Comparison of ENCODE assay signal across 35 cellular contexts in the genomic region with DNA sequence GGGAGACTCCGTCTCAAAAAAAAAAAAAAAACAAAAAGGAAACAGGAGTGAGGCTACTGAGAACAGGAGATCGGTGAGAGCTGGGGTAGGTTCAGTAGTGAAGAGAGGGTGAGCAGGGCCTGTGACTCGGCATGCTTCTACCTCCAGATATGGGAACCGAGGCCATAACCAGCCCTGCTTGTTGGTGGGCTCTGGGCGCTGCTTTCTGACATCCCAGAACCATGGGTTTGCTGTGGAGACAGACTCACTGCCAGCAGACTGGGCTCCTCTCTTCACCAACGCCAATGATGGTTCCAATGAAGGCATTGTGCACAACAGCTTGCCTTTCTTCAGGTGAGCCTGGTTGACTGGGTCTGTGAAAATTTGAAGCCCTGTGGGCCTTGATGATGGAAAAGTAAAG. TPM values are rescaled to one million over a fixed set of nuclear protein-coding genes. Genes with fewer than 3 reads are reported as not detected.
"Had no signal": no experiment of that assay in that cellular context is flagged by ENCODE, and none has a peak within 500 bp of the region (broad histone marks: within the 10 kb centered on the region; RNA-seq: fewer than 3 reads in every experiment).

No MANE protein-coding gene starts in this region.

- H3K4me3 Mint-ChIP-seq: activated B cell treated with CpG ODN at 0.5 μM for 24 hours; activated CD4-positive, alpha-beta memory T cell treated with anti-CD3 and anti-CD28 coated beads, Interleukin-2, amount 10 ng/mL, durations not matched to agents 7 days and 5 days; activated naive CD4-positive, alpha-beta T cell treated with anti-CD3 and anti-CD28 coated beads, Interleukin-2, amount 10 ng/mL, durations not matched to agents 7 days and 5 days; activated naive CD8-positive, alpha-beta T cell treated with anti-CD3 and anti-CD28 coated beads, Interleukin-2, amount 50 U/mL, for 24 hours; activated T-cell treated with anti-CD3 and anti-CD28 coated beads, Interleukin-2, amount 50 U/mL, for 24 hours; activated T-cell treated with anti-CD3 and anti-CD28 coated beads, Interleukin-2, amount 50 U/mL, for 72 hours; dendritic cell treated with granulocyte-macrophage colony-stimulating factor and Interleukin-4, amounts not matched to agents 40 ng/mL and 50 ng/mL, for 4 days; endodermal cell; T-helper 17 cell; T-helper 2 cell treated with Interferon-gamma antibody and Interleukin-4, amounts not matched to agents 5 μg/mL and 100 μg/mL, for 36 hours had no signal

- H3K4me3 ChIP-seq: adrenal gland, body of pancreas, breast epithelium, cardiac muscle cell, coronary artery, dorsolateral prefrontal cortex, gastroesophageal sphincter had no signal

- H3K27ac Mint-ChIP-seq: activated B cell treated with CpG ODN at 0.5 μM for 24 hours; activated CD4-positive, alpha-beta memory T cell treated with anti-CD3 and anti-CD28 coated beads, Interleukin-2, amount 10 ng/mL, durations not matched to agents 7 days and 5 days; activated naive CD4-positive, alpha-beta T cell treated with anti-CD3 and anti-CD28 coated beads, Interleukin-2, amount 10 ng/mL, durations not matched to agents 7 days and 5 days; activated naive CD8-positive, alpha-beta T cell treated with anti-CD3 and anti-CD28 coated beads, Interleukin-2, amount 50 U/mL, for 24 hours; activated T-cell treated with anti-CD3 and anti-CD28 coated beads, Interleukin-2, amount 50 U/mL, for 24 hours; activated T-cell treated with anti-CD3 and anti-CD28 coated beads, Interleukin-2, amount 50 U/mL, for 72 hours; dendritic cell treated with granulocyte-macrophage colony-stimulating factor and Interleukin-4, amounts not matched to agents 40 ng/mL and 50 ng/mL, for 4 days; T-helper 17 cell; T-helper 2 cell treated with Interferon-gamma antibody and Interleukin-4, amounts not matched to agents 5 μg/mL and 100 μg/mL, for 36 hours had no signal

- DNase-seq: activated B cell treated with CpG ODN at 0.5 μM for 24 hours; activated CD4-positive, alpha-beta memory T cell treated with anti-CD3 and anti-CD28 coated beads, Interleukin-2, amount 10 ng/mL, durations not matched to agents 7 days and 5 days; activated CD4-positive, alpha-beta T cell treated with anti-CD3 and anti-CD28 coated beads for 48 hours; activated CD8-positive, alpha-beta memory T cell treated with anti-CD3 and anti-CD28 coated beads, Interleukin-2, amount 50 U/mL, for 48 hours; activated gamma-delta T cell; activated naive CD4-positive, alpha-beta T cell; activated naive CD4-positive, alpha-beta T cell treated with anti-CD3 and anti-CD28 coated beads, Interleukin-2, amount 10 ng/mL, durations not matched to agents 7 days and 5 days; activated naive CD8-positive, alpha-beta T cell treated with anti-CD3 and anti-CD28 coated beads, Interleukin-2, amount 50 U/mL, for 24 hours; activated T-cell treated with anti-CD3 and anti-CD28 coated beads for 4 hours; activated T-cell treated with anti-CD3 and anti-CD28 coated beads, Interleukin-2, amount 50 U/mL, for 24 hours; activated T-cell treated with anti-CD3 and anti-CD28 coated beads, Interleukin-2, amount 50 U/mL, for 72 hours; adrenal gland; amygdala; body of pancreas; central memory CD4-positive, alpha-beta T cell; cerebellar nuclear complex; dorsolateral prefrontal cortex; effector memory CD4-positive, alpha-beta T cell; endodermal cell; foreskin melanocyte; T-helper 1 cell; T-helper 17 cell; T1000; WERI-Rb-1 had no signal

- H3K9me3 Mint-ChIP-seq: activated B cell treated with CpG ODN at 0.5 μM for 24 hours; activated CD4-positive, alpha-beta memory T cell treated with anti-CD3 and anti-CD28 coated beads, Interleukin-2, amount 10 ng/mL, durations not matched to agents 7 days and 5 days; activated naive CD4-positive, alpha-beta T cell treated with anti-CD3 and anti-CD28 coated beads, Interleukin-2, amount 10 ng/mL, durations not matched to agents 7 days and 5 days; activated naive CD4-positive, alpha-beta T cell treated with anti-CD3 and anti-CD28 coated beads, Interleukin-2, amount 50 U/mL, for 72 hours; activated naive CD8-positive, alpha-beta T cell treated with anti-CD3 and anti-CD28 coated beads, Interleukin-2, amount 50 U/mL, for 24 hours; activated T-cell treated with anti-CD3 and anti-CD28 coated beads, Interleukin-2, amount 50 U/mL, for 24 hours; activated T-cell treated with anti-CD3 and anti-CD28 coated beads, Interleukin-2, amount 50 U/mL, for 72 hours; dendritic cell treated with granulocyte-macrophage colony-stimulating factor and Interleukin-4, amounts not matched to agents 40 ng/mL and 50 ng/mL, for 4 days; endodermal cell; T-helper 2 cell treated with Interferon-gamma antibody and Interleukin-4, amounts not matched to agents 5 μg/mL and 100 μg/mL, for 36 hours had no signal

- H3K27ac ChIP-seq: adrenal gland, body of pancreas, breast epithelium, cardiac muscle cell, coronary artery, dorsolateral prefrontal cortex, gastroesophageal sphincter, WERI-Rb-1 had no signal

- ATAC-seq: activated CD4-positive, CD25-positive, alpha-beta regulatory T cell treated with anti-CD3 and anti-CD28 coated beads, Interleukin-2, amount 50 U/mL, for 24 hours; activated naive CD4-positive, alpha-beta T cell treated with anti-CD3 and anti-CD28 coated beads, Interleukin-2, amount 50 U/mL, for 72 hours; activated naive CD8-positive, alpha-beta T cell treated with anti-CD3 and anti-CD28 coated beads, Interleukin-2, amount 50 U/mL, for 24 hours; activated T-cell treated with anti-CD3 and anti-CD28 coated beads, Interleukin-2, amount 50 U/mL, for 72 hours; body of pancreas; esophagus mucosa; gastroesophageal sphincter; T-helper 17 cell had no signal

- H3K9me3 ChIP-seq: adrenal gland, body of pancreas, breast epithelium, gastroesophageal sphincter had no signal

- H3K27me3 Mint-ChIP-seq: activated B cell treated with CpG ODN at 0.5 μM for 24 hours; activated CD4-positive, alpha-beta memory T cell treated with anti-CD3 and anti-CD28 coated beads, Interleukin-2, amount 10 ng/mL, durations not matched to agents 7 days and 5 days; activated naive CD4-positive, alpha-beta T cell treated with anti-CD3 and anti-CD28 coated beads, Interleukin-2, amount 10 ng/mL, durations not matched to agents 7 days and 5 days; activated naive CD8-positive, alpha-beta T cell treated with anti-CD3 and anti-CD28 coated beads, Interleukin-2, amount 50 U/mL, for 24 hours; activated T-cell treated with anti-CD3 and anti-CD28 coated beads, Interleukin-2, amount 50 U/mL, for 24 hours; dendritic cell treated with granulocyte-macrophage colony-stimulating factor and Interleukin-4, amounts not matched to agents 40 ng/mL and 50 ng/mL, for 4 days; T-helper 17 cell had no signal

- H3K4me1 ChIP-seq: adrenal gland, breast epithelium had no signal

- H3K27me3 ChIP-seq: adrenal gland, body of pancreas, breast epithelium, cardiac muscle cell, dorsolateral prefrontal cortex, gastroesophageal sphincter had no signal

RNA-seq across cellular contexts. Expression of a gene that starts 39.4 kb away (rescaled TPM):
- total RNA-seq: body of pancreas, epithelial cell of proximal tubule, esophagus mucosa, gastroesophageal sphincter had no signal

RNA-seq across cellular contexts. Expression of a gene that starts 51.8 kb away (rescaled TPM):
- total RNA-seq: activated B cell treated with CpG ODN at 0.5 μM for 24 hours; activated CD4-positive, alpha-beta memory T cell treated with anti-CD3 and anti-CD28 coated beads, Interleukin-2, amount 10 ng/mL, durations not matched to agents 7 days and 5 days; activated naive CD4-positive, alpha-beta T cell treated with anti-CD3 and anti-CD28 coated beads, Interleukin-2, amount 50 U/mL, for 72 hours; aorta; breast epithelium; epithelial cell of proximal tubule; esophagus mucosa; gastroesophageal sphincter; T-helper 17 cell had no signal
